1 cellular context compared by ENCODE assay signal in genomic region chr13:98874029-98874397, GRCh38.
TF ChIP-seq lines count a peak whose summit lies in the region.

No MANE protein-coding gene starts in this region.

TF ChIP-seq in WTC11, 78 proteins besides CTCF, POLR2A, EP300 and RAD21:
- no peak for TF ChIP-seq NFATC4 (CRISPR knock-in tag; IDR thresholded peaks at IDR 0.05)
- TF ChIP-seq ZNF121 (CRISPR knock-in tag; IDR thresholded peaks at IDR 0.05), result no peak
- TF ChIP-seq TCF7 (CRISPR knock-in tag; IDR thresholded peaks at IDR 0.05; ENCODE audit: low read depth), result no peak
- TF ChIP-seq, protein P1, sequence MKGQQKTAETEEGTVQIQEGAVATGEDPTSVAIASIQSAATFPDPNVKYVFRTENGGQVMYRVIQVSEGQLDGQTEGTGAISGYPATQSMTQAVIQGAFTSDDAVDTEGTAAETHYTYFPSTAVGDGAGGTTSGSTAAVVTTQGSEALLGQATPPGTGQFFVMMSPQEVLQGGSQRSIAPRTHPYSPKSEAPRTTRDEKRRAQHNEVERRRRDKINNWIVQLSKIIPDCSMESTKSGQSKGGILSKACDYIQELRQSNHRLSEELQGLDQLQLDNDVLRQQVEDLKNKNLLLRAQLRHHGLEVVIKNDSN (CRISPR knock-in tag; IDR thresholded peaks at IDR 0.05), result no peak
- TF ChIP-seq JAZF1 (CRISPR knock-in tag; IDR thresholded peaks at IDR 0.05), result no peak
- no peak for TF ChIP-seq GRHL2 (CRISPR knock-in tag; IDR thresholded peaks at IDR 0.05; ENCODE audit: insufficient replicate concordance, severe bottlenecking)
- TF ChIP-seq SMAD4 (CRISPR knock-in tag; IDR thresholded peaks at IDR 0.05), result no peak
- TF ChIP-seq, protein P2, sequence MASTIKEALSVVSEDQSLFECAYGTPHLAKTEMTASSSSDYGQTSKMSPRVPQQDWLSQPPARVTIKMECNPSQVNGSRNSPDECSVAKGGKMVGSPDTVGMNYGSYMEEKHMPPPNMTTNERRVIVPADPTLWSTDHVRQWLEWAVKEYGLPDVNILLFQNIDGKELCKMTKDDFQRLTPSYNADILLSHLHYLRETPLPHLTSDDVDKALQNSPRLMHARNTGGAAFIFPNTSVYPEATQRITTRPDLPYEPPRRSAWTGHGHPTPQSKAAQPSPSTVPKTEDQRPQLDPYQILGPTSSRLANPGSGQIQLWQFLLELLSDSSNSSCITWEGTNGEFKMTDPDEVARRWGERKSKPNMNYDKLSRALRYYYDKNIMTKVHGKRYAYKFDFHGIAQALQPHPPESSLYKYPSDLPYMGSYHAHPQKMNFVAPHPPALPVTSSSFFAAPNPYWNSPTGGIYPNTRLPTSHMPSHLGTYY (CRISPR knock-in tag; IDR thresholded peaks at IDR 0.05), result no peak
- no peak for TF ChIP-seq ZNF532 (CRISPR knock-in tag; IDR thresholded peaks at IDR 0.05; ENCODE audit: borderline replicate concordance)
